25 cellular contexts compared by ENCODE assay signal in the genomic region with DNA sequence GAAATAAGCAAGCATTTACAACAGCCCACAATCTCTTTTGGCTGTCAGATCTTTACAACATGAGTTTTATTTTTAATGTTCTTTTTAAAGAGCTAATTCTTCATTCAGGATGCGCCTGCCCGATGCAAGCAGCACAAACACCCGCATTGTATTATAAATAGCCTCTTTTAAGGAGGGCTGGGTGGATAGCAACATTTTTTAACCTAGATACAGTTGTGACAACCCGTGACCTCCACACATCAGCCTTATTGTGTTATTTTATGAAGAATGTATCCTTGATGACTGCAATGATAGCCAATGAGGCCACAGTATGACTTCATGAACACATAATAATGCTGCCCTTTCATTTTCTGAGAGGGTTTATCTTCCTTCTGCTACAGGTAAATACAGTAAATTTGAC.
DNase-seq lines count a peak whose midpoint lies in the region; ATAC-seq and TF ChIP-seq lines count a peak whose summit lies in the region.
"Had no signal": no experiment of that assay in that cellular context is flagged by ENCODE, and none has a peak within 500 bp of the region (broad histone marks: within the 10 kb centered on the region; RNA-seq: fewer than 3 reads in every experiment).

No MANE protein-coding gene starts in this region.

- ATAC-seq in activated T-helper 17 cell treated with anti-CD3 and anti-CD28 coated beads, Interleukin-2, amount 50 U/mL, for 72 hours (replicated peaks): no peak
- ATAC-seq: SK-N-SH treated with all-trans-retinoic acid at 6 μM for 48 hours; stimulated activated naive CD8-positive, alpha-beta T cell treated with anti-CD3 and anti-CD28 coated beads, Interleukin-15, Interleukin-2, amounts not matched to agents 100 U/mL and 50 U/mL, for 24 hours had no signal

- no peaks in the 10 kb centered on the region for H3K9me3 Mint-ChIP-seq in activated T-helper 17 cell treated with anti-CD3 and anti-CD28 coated beads, Interleukin-2, amount 50 U/mL, for 72 hours
- H3K9me3 Mint-ChIP-seq: activated B cell treated with CpG ODN at 0.5 μM for 24 hours; H9; T-helper 2 cell treated with Interferon-gamma antibody and Interleukin-4, amounts not matched to agents 5 μg/mL and 100 μg/mL, for 36 hours had no signal

- H3F3A ChIP-seq in OCI-LY1 (ENCODE audit: insufficient read depth, low read length): no peaks in the 10 kb centered on the region

- H3K27me3 ChIP-seq in OCI-LY1 (ENCODE audit: insufficient read depth, low read length) (no peaks in the 10 kb centered on the region), layer of hippocampus (ENCODE audit: control insufficient read depth, insufficient read depth, low read length) (no peaks in the 10 kb centered on the region), testis (no peaks in the 10 kb centered on the region)
- H3K27me3 ChIP-seq: transverse colon had no signal

- peaks cover 18% of the 10 kb centered on the region for H3K4me1 Mint-ChIP-seq in activated T-helper 17 cell treated with anti-CD3 and anti-CD28 coated beads, Interleukin-2, amount 50 U/mL, for 72 hours

- H3K9me3 ChIP-seq in OCI-LY1 (ENCODE audit: low read length) (no peaks in the 10 kb centered on the region), testis (no peaks in the 10 kb centered on the region)
- H3K9me3 ChIP-seq: transverse colon had no signal

- H3K9ac ChIP-seq in OCI-LY1 (ENCODE audit: low read length): peak overlapping the region; percentile 14; the same call in 1 of the 2 replicates

- CTCF ChIA-PET in HEK293T (lab: Yijun Ruan, JAX): interaction anchor here (0.6 kb wide), 1 partner anchor 1898 kb away, joined by 3 read pairs; no protein-coding TSS in a partner anchor

- H3K27ac Mint-ChIP-seq in activated T-helper 17 cell treated with anti-CD3 and anti-CD28 coated beads, Interleukin-2, amount 50 U/mL, for 72 hours: no peak overlapping the region
- H3K27ac Mint-ChIP-seq: activated B cell treated with CpG ODN at 0.5 μM for 24 hours; T-helper 2 cell treated with Interferon-gamma antibody and Interleukin-4, amounts not matched to agents 5 μg/mL and 100 μg/mL, for 36 hours had no signal

- DNase-seq in coronary artery (ENCODE audit: low spot score) (no peak), testis (peak; percentile 84), HEK293T (ENCODE audit: extremely low spot score) (no peak), cortex of kidney (lab: John Stamatoyannopoulos, UW) (no peak)
- no peak for DNase-seq in effector CD4-positive, alpha-beta T cell
- DNase-seq: ACHN; activated B cell treated with CpG ODN at 0.5 μM for 24 hours; activated CD4-positive, alpha-beta T cell treated with anti-CD3 and anti-CD28 coated beads, Interleukin-2, amount 50 U/mL, for 48 hours; activated gamma-delta T cell treated with Interleukin-2 at 50 U/mL for 16 hours; activated T-cell treated with anti-CD3 and anti-CD28 coated beads for 4 hours; erythroblast; foreskin fibroblast; H9; IMR-90; islet precursor cell; NCI-H2081 treated with DMSO at 0.1 percent for 48 hours; NK-92 treated with Interleukin-12 subunit alpha and Interleukin-12 subunit beta, amount 100 ng/mL, for 24 hours; stimulated activated CD4-positive, alpha-beta T cell treated with anti-CD3 and anti-CD28 coated beads, Interleukin-2, amount 100 ng/mL, for 48 hours; stimulated activated naive CD8-positive, alpha-beta T cell treated with anti-CD3 and anti-CD28 coated beads, Interleukin-15, Interleukin-2, amounts not matched to agents 100 U/mL and 50 U/mL, for 24 hours; transverse colon had no signal

- H3K9me2 ChIP-seq in OCI-LY1 (ENCODE audit: low read depth, low read length): no peaks in the 10 kb centered on the region

- peaks cover 5% of the 10 kb centered on the region for H3K36me3 Mint-ChIP-seq in activated T-helper 17 cell treated with anti-CD3 and anti-CD28 coated beads, Interleukin-2, amount 50 U/mL, for 72 hours (ENCODE audit: low read depth)

- H3K27ac ChIP-seq in OCI-LY1 (ENCODE audit: low read depth, low read length, poor library complexity, severe bottlenecking) (peak overlapping the region; percentile 58), coronary artery (peak overlapping the region; percentile 36 to 55), layer of hippocampus (ENCODE audit: low read depth, low read length) (peak overlapping the region; percentile 6), testis (peak overlapping the region; percentile 81 to 82)
- H3K27ac ChIP-seq: transverse colon had no signal

- no peaks in the 10 kb centered on the region for H4K20me1 ChIP-seq in OCI-LY1 (ENCODE audit: insufficient read depth, low read length)

- no peak overlapping the region for H3K4me3 Mint-ChIP-seq in activated T-helper 17 cell treated with anti-CD3 and anti-CD28 coated beads, Interleukin-2, amount 50 U/mL, for 72 hours
- H3K4me3 Mint-ChIP-seq: T-helper 2 cell treated with Interferon-gamma antibody and Interleukin-4, amounts not matched to agents 5 μg/mL and 100 μg/mL, for 36 hours had no signal

- peaks cover 4% of the 10 kb centered on the region for H3K36me3 ChIP-seq in OCI-LY1 (ENCODE audit: insufficient read depth, low read length)
- H3K36me3 ChIP-seq in testis (ENCODE audit: low read depth, missing control alignments): no peaks in the 10 kb centered on the region
- H3K36me3 ChIP-seq: transverse colon had no signal

- TF ChIP-seq POLR2A in testis (IDR thresholded peaks at IDR 0.05): no peak

- POLR2A ChIA-PET in HEK293T (lab: Yijun Ruan, JAX): no interaction called here

- no peaks in the 10 kb centered on the region for H3K27me3 Mint-ChIP-seq in activated T-helper 17 cell treated with anti-CD3 and anti-CD28 coated beads, Interleukin-2, amount 50 U/mL, for 72 hours
- H3K27me3 Mint-ChIP-seq: activated B cell treated with CpG ODN at 0.5 μM for 24 hours had no signal

- TF ChIP-seq CTCF in OCI-LY1 (IDR thresholded peaks at IDR 0.05; ENCODE audit: low read length) (no peak), coronary artery (IDR thresholded peaks at IDR 0.05) (no peak), testis (IDR thresholded peaks at IDR 0.05) (no peak)

- H3K4me2 ChIP-seq in OCI-LY1 (ENCODE audit: low read length): peak overlapping the region; percentile 40

- intact Hi-C loops in testis (cut with DNase I; ENCODE audit: low total_unique reads): no loop called here

- peaks cover 53% of the 10 kb centered on the region for H3K4me1 ChIP-seq in OCI-LY1 (ENCODE audit: insufficient read depth, low read length, severe bottlenecking)
- H3K4me1 ChIP-seq in testis: peaks cover 59% of the 10 kb centered on the region

- H3K79me2 ChIP-seq in OCI-LY1 (ENCODE audit: insufficient read depth, low read length): no peaks in the 10 kb centered on the region

- H3K4me3 ChIP-seq in OCI-LY1 (ENCODE audit: low read depth, low read length, poor library complexity, severe bottlenecking) (peak overlapping the region; percentile 34), coronary artery (no peak overlapping the region), testis (no peak overlapping the region)
- H3K4me3 ChIP-seq: transverse colon had no signal

- no peak overlapping the region for H2AFZ ChIP-seq in OCI-LY1 (ENCODE audit: low read length)

- 22 to 25% methylated on average over 4 of the region's 4 CpGs for WGBS in testis, 2 donors

TF ChIP-seq in HEK293T, 16 proteins besides CTCF, POLR2A, EP300 and RAD21:
- no peak for TF ChIP-seq SP1 (IDR thresholded peaks at IDR 0.05)
- no peak for TF ChIP-seq ARNT (IDR thresholded peaks at IDR 0.05)
- no peak for TF ChIP-seq LEF1 (IDR thresholded peaks at IDR 0.05; ENCODE audit: borderline replicate concordance)

Comparison
In these comparisons a context has a peak if more than half of its experiments do, and no peak if none do; other contexts are left out.
1. H3K27ac ChIP-seq: peak in every context shown above with its lines; median percentile 82 in testis; 58 in OCI-LY1; 46 in coronary artery; 6 in layer of hippocampus.